In genomic region chr3:133152056-133152455, GRCh38 we compare ENCODE assay signal across 18 cellular contexts.
A peak's percentile ranks its signal among the peaks of the same experiment; 100 is the strongest.
DNase-seq lines count a peak whose midpoint lies in the region; ATAC-seq lines count a peak whose summit lies in the region.
"Had no signal": no experiment of that assay in that cellular context is flagged by ENCODE, and none has a peak within 500 bp of the region (broad histone marks: within the 10 kb centered on the region; RNA-seq: fewer than 3 reads in every experiment).

No MANE protein-coding gene starts in this region.

- no peak overlapping the region for H3K9ac ChIP-seq in mesendoderm (ENCODE audit: low read length)

- no peak overlapping the region for H2BK120ac ChIP-seq in mesendoderm (ENCODE audit: low read depth, low read length)

- H3K27me3 ChIP-seq in mesendoderm (ENCODE audit: insufficient read depth, low read length, poor library complexity), result no peaks in the 10 kb centered on the region
- H3K27me3 ChIP-seq: pancreas, right lobe of liver, upper lobe of left lung had no signal

- H4K8ac ChIP-seq in mesendoderm (ENCODE audit: low read depth, low read length), result no peak overlapping the region

- no peak overlapping the region for H4K5ac ChIP-seq in mesendoderm (ENCODE audit: low read length)

- no peak overlapping the region for H2BK15ac ChIP-seq in mesendoderm (replicated peaks; ENCODE audit: low read depth)

- H3K4me1 ChIP-seq in mesendoderm (ENCODE audit: control insufficient read depth, low read depth, low read length), result no peaks in the 10 kb centered on the region
- H3K4me1 ChIP-seq: Caco-2, pancreas, right lobe of liver had no signal

- H3K56ac ChIP-seq in mesendoderm (ENCODE audit: low read length), result no peak overlapping the region

- no peak overlapping the region for H3K4me2 ChIP-seq in mesendoderm (ENCODE audit: low read length)

- H2AK5ac ChIP-seq in mesendoderm (ENCODE audit: low read length), result no peak overlapping the region

- no peaks in the 10 kb centered on the region for H3K79me1 ChIP-seq in mesendoderm (ENCODE audit: low read length)

- ATAC-seq in HG03439 (IDR thresholded peaks at IDR 0.05; ENCODE audit: unreplicated experiment), result no peak
- no peak for ATAC-seq in HG03442 (IDR thresholded peaks at IDR 0.05; ENCODE audit: unreplicated experiment)
- ATAC-seq: left cardiac atrium, natural killer cell, pancreas, right lobe of liver had no signal

- DNase-seq in NCI-H1105 treated with DMSO at 0.1 percent for 48 hours (lab: John Stamatoyannopoulos, UW) (peak; percentile 33), NCI-H1105 (lab: John Stamatoyannopoulos, UW) (no peak), NCI-H187 treated with DMSO at 0.1 percent for 48 hours (lab: John Stamatoyannopoulos, UW) (peak; percentile 82), NCI-H69 (lab: John Stamatoyannopoulos, UW) (peak; percentile 88), mesendoderm (peak; percentile 44), COLO829 (ENCODE audit: low spot score) (no peak)
- DNase-seq: activated naive CD4-positive, alpha-beta T cell treated with anti-CD3 and anti-CD28 coated beads, Interleukin-2, amount 50 U/mL, for 16 hours; Caco-2; IMR-90; left cardiac atrium; natural killer cell; pancreas; right lobe of liver; upper lobe of left lung had no signal

- H3K36me3 ChIP-seq in mesendoderm (ENCODE audit: control insufficient read depth, insufficient read depth, low read length), result no peaks in the 10 kb centered on the region
- H3K36me3 ChIP-seq: cardiac muscle cell, pancreas, right lobe of liver, upper lobe of left lung had no signal

- H3K23ac ChIP-seq in mesendoderm (ENCODE audit: low read length), result no peak overlapping the region

- no peak overlapping the region for H3K4ac ChIP-seq in mesendoderm (ENCODE audit: low read depth, low read length)

- H2BK5ac ChIP-seq in mesendoderm (ENCODE audit: low read length), result no peak overlapping the region

- no CpG with 5 or more reads among the region's 2 CpGs for WGBS in mesendoderm (ENCODE audit: extremely low coverage, insufficient coverage, low lambda C conversion rate)

- no peaks in the 10 kb centered on the region for H3K79me2 ChIP-seq in mesendoderm (ENCODE audit: control insufficient read depth, insufficient read depth, low read length)

- H3K27ac ChIP-seq in mesendoderm (ENCODE audit: low read depth, low read length), result no peak overlapping the region
- H3K27ac ChIP-seq: 22Rv1, cardiac muscle cell, pancreas, right lobe of liver had no signal

- H3K4me3 ChIP-seq in mesendoderm (ENCODE audit: low read length), result no peak overlapping the region
- H3K4me3 ChIP-seq: cardiac muscle cell, pancreas, right lobe of liver, upper lobe of left lung had no signal

- no peak overlapping the region for H3K18ac ChIP-seq in mesendoderm (ENCODE audit: low read length)

Comparison
In these comparisons a context has a peak if more than half of its experiments do, and no peak if none do; other contexts are left out.
1. DNase-seq: peak in NCI-H1105 treated with DMSO at 0.1 percent for 48 hours (single experiment), NCI-H187 treated with DMSO at 0.1 percent for 48 hours (single experiment), NCI-H69 (single experiment) and mesendoderm (single experiment); none in NCI-H1105 (single experiment) and COLO829 (single experiment).